In genomic region chr1:61076728-61077675, GRCh38 we compare ENCODE assay signal across 1 cellular context.
TF ChIP-seq lines count a peak whose summit lies in the region.

No MANE protein-coding gene starts in this region.

TF ChIP-seq in HepG2, 621 proteins besides CTCF, POLR2A, EP300 and RAD21 (continued from another document and continues in another):
- TF ChIP-seq, protein P1, sequence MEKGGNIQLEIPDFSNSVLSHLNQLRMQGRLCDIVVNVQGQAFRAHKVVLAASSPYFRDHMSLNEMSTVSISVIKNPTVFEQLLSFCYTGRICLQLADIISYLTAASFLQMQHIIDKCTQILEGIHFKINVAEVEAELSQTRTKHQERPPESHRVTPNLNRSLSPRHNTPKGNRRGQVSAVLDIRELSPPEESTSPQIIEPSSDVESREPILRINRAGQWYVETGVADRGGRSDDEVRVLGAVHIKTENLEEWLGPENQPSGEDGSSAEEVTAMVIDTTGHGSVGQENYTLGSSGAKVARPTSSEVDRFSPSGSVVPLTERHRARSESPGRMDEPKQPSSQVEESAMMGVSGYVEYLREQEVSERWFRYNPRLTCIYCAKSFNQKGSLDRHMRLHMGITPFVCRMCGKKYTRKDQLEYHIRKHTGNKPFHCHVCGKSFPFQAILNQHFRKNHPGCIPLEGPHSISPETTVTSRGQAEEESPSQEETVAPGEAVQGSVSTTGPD (CRISPR knock-in tag; IDR thresholded peaks at IDR 0.05): no peak
- TF ChIP-seq PRMT3 (CRISPR knock-in tag; IDR thresholded peaks at IDR 0.05; ENCODE audit: borderline replicate concordance, low read depth): no peak
- peak; percentile 54 to 79; a peak in 2 of 4 replicates for TF ChIP-seq HMGXB4 (CRISPR knock-in tag; IDR thresholded peaks at IDR 0.05; ENCODE audit: borderline replicate concordance in 1 of 2, low read depth in 1 of 2)
- TF ChIP-seq HDAC1 (CRISPR knock-in tag; IDR thresholded peaks at IDR 0.05): peak; percentile 84
- TF ChIP-seq MEIS2 (CRISPR knock-in tag; IDR thresholded peaks at IDR 0.05): 0 out of 2 replicates have a peak, but pooled peaks have one; percentile 31
- TF ChIP-seq ZEB1 (IDR thresholded peaks at IDR 0.05; ENCODE audit: insufficient replicate concordance, low read depth): no peak
- peak; percentile 69 for TF ChIP-seq SP5 (CRISPR knock-in tag; IDR thresholded peaks at IDR 0.05; ENCODE audit: borderline replicate concordance, low read depth)
- TF ChIP-seq NKX3-1 (CRISPR knock-in tag; IDR thresholded peaks at IDR 0.05): no peak
- TF ChIP-seq ZBTB3 (CRISPR knock-in tag; IDR thresholded peaks at IDR 0.05; ENCODE audit: borderline replicate concordance, low read depth): peak; percentile 70; the same call in 1 of the 2 replicates
- no peak for TF ChIP-seq SATB2 (CRISPR knock-in tag; IDR thresholded peaks at IDR 0.05)
- TF ChIP-seq ZNF605 (CRISPR knock-in tag; IDR thresholded peaks at IDR 0.05): peak; percentile 45; the same call in 1 of the 2 replicates
- TF ChIP-seq TBL1XR1 (IDR thresholded peaks at IDR 0.05; ENCODE audit: borderline replicate concordance, low read length, partially characterized antibody): no peak
- peak; percentile 87 for TF ChIP-seq HOMEZ (CRISPR knock-in tag; IDR thresholded peaks at IDR 0.05; ENCODE audit: low read depth)
- TF ChIP-seq ATF3 (CRISPR knock-in tag; IDR thresholded peaks at IDR 0.05): peak; percentile 34; the same call in 1 of the 2 replicates
- TF ChIP-seq, protein P2, sequence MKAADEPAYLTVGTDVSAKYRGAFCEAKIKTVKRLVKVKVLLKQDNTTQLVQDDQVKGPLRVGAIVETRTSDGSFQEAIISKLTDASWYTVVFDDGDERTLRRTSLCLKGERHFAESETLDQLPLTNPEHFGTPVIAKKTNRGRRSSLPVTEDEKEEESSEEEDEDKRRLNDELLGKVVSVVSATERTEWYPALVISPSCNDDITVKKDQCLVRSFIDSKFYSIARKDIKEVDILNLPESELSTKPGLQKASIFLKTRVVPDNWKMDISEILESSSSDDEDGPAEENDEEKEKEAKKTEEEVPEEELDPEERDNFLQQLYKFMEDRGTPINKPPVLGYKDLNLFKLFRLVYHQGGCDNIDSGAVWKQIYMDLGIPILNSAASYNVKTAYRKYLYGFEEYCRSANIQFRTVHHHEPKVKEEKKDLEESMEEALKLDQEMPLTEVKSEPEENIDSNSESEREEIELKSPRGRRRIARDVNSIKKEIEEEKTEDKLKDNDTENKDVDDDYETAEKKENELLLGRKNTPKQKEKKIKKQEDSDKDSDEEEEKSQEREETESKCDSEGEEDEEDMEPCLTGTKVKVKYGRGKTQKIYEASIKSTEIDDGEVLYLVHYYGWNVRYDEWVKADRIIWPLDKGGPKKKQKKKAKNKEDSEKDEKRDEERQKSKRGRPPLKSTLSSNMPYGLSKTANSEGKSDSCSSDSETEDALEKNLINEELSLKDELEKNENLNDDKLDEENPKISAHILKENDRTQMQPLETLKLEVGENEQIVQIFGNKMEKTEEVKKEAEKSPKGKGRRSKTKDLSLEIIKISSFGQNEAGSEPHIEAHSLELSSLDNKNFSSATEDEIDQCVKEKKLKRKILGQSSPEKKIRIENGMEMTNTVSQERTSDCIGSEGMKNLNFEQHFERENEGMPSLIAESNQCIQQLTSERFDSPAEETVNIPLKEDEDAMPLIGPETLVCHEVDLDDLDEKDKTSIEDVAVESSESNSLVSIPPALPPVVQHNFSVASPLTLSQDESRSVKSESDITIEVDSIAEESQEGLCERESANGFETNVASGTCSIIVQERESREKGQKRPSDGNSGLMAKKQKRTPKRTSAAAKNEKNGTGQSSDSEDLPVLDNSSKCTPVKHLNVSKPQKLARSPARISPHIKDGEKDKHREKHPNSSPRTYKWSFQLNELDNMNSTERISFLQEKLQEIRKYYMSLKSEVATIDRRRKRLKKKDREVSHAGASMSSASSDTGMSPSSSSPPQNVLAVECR (CRISPR knock-in tag; IDR thresholded peaks at IDR 0.05; ENCODE audit: borderline replicate concordance): peak; percentile 89; the same call in 1 of the 2 replicates
- no peak for TF ChIP-seq ZNF839 (CRISPR knock-in tag; IDR thresholded peaks at IDR 0.05; ENCODE audit: borderline replicate concordance)
- TF ChIP-seq ZFX (CRISPR knock-in tag; IDR thresholded peaks at IDR 0.05; ENCODE audit: low read depth): peak; percentile 92
- TF ChIP-seq NFYC (CRISPR knock-in tag; IDR thresholded peaks at IDR 0.05): peak; percentile 73
- TF ChIP-seq RELA (CRISPR knock-in tag; IDR thresholded peaks at IDR 0.05): no peak
- 0 out of 4 replicates have a peak, but pooled peaks of 1 of the 2 experiments have one; percentile 41 for TF ChIP-seq REST (IDR thresholded peaks at IDR 0.05; ENCODE audit: borderline replicate concordance in 1 of 2, low read depth in 1 of 2, low read length in 2 of 2)
- TF ChIP-seq ZMYM4 (CRISPR knock-in tag; IDR thresholded peaks at IDR 0.05): peak; percentile 96
- peak; percentile 68 for TF ChIP-seq YEATS2 (CRISPR knock-in tag; IDR thresholded peaks at IDR 0.05; ENCODE audit: borderline replicate concordance)
- TF ChIP-seq, protein P3, sequence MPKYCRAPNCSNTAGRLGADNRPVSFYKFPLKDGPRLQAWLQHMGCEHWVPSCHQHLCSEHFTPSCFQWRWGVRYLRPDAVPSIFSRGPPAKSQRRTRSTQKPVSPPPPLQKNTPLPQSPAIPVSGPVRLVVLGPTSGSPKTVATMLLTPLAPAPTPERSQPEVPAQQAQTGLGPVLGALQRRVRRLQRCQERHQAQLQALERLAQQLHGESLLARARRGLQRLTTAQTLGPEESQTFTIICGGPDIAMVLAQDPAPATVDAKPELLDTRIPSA (CRISPR knock-in tag; IDR thresholded peaks at IDR 0.05; ENCODE audit: borderline replicate concordance): no peak; the same call in 1 of the 2 replicates
- TF ChIP-seq NFKB2 (CRISPR knock-in tag; IDR thresholded peaks at IDR 0.05; ENCODE audit: borderline replicate concordance): peak; percentile 49; the same call in 1 of the 2 replicates
- TF ChIP-seq ZNF589 (CRISPR knock-in tag; conservative IDR thresholded peaks at IDR 0.05): peak; percentile 68
- TF ChIP-seq, protein P4, sequence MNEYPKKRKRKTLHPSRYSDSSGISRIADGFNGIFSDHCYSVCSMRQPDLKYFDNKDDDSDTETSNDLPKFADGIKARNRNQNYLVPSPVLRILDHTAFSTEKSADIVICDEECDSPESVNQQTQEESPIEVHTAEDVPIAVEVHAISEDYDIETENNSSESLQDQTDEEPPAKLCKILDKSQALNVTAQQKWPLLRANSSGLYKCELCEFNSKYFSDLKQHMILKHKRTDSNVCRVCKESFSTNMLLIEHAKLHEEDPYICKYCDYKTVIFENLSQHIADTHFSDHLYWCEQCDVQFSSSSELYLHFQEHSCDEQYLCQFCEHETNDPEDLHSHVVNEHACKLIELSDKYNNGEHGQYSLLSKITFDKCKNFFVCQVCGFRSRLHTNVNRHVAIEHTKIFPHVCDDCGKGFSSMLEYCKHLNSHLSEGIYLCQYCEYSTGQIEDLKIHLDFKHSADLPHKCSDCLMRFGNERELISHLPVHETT (CRISPR knock-in tag; conservative IDR thresholded peaks at IDR 0.05): peak; percentile 76
- TF ChIP-seq, protein P5, sequence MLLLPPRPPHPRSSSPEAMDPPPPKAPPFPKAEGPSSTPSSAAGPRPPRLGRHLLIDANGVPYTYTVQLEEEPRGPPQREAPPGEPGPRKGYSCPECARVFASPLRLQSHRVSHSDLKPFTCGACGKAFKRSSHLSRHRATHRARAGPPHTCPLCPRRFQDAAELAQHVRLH (CRISPR knock-in tag; IDR thresholded peaks at IDR 0.05; ENCODE audit: borderline replicate concordance, low read depth): peak; percentile 68; the same call in 1 of the 2 replicates
- TF ChIP-seq ZKSCAN8 (CRISPR knock-in tag; IDR thresholded peaks at IDR 0.05; ENCODE audit: borderline replicate concordance): peak; percentile 85
